In genomic region chr7:130278892-130279690, GRCh38 we compare ENCODE assay signal across 15 cellular contexts.
DNase-seq lines count a peak whose midpoint lies in the region; TF ChIP-seq lines count a peak whose summit lies in the region.
"Had no signal": no experiment of that assay in that cellular context is flagged by ENCODE, and none has a peak within 500 bp of the region (broad histone marks: within the 10 kb centered on the region; RNA-seq: fewer than 3 reads in every experiment).

No MANE protein-coding gene starts in this region.

- peaks cover 0 to 2% (median 0%) of the 10 kb centered on the region in 5 donors for H3K27me3 ChIP-seq in subcutaneous abdominal adipose tissue (ENCODE audit: control insufficient read depth in 5 of 5, insufficient read depth in 4 of 5, low read length in 5 of 5)

- no peak for TF ChIP-seq CTCF in astrocyte of the cerebellum (IDR thresholded peaks at IDR 0.05; ENCODE audit: low read depth, low read length, missing control alignments)

- H3K9me3 ChIP-seq in subcutaneous abdominal adipose tissue (ENCODE audit: control insufficient read depth in 5 of 5, low read length in 5 of 5), result no peaks in the 10 kb centered on the region
- H3K9me3 ChIP-seq: thoracic aorta had no signal

- H3K4me3 ChIP-seq in astrocyte of the cerebellum (ENCODE audit: low read depth, low read length) (no peak overlapping the region), subcutaneous abdominal adipose tissue (ENCODE audit: low read depth in 1 of 5, low read length in 5 of 5) (no peak overlapping the region)
- H3K4me3 ChIP-seq: thoracic aorta had no signal

- peaks cover 8 to 68% (median 53%) of the 10 kb centered on the region in 5 donors for H3K4me1 ChIP-seq in subcutaneous abdominal adipose tissue (ENCODE audit: control insufficient read depth in 5 of 5, insufficient read depth in 5 of 5, low read length in 5 of 5)

- DNase-seq in DMS 273 (lab: John Stamatoyannopoulos, UW; ENCODE audit: unreplicated experiment), result peak; percentile 41
- no peak for DNase-seq in DMS 273 treated with DMSO at 0.1 percent for 48 hours (lab: John Stamatoyannopoulos, UW)
- peak; percentile 85 for DNase-seq in astrocyte of the cerebellum (ENCODE audit: low read depth)
- DNase-seq in glomerular visceral epithelial cell (ENCODE audit: extremely low spot score), result peak; percentile 49
- DNase-seq in stimulated activated CD4-positive, alpha-beta T cell treated with anti-CD3 and anti-CD28 coated beads, Interleukin-12 subunit alpha, Interleukin-12 subunit beta, amount 100 ng/mL, for 4 hours, result no peak
- no peak for DNase-seq in T-helper 9 cell
- DNase-seq in activated naive CD4-positive, alpha-beta T cell treated with Interleukin-2 at 50 U/mL for 16 hours, result no peak
- DNase-seq: activated CD4-positive, CD25-positive, alpha-beta regulatory T cell treated with anti-CD3 and anti-CD28 coated beads, Interleukin-2, amount 50 U/mL, for 72 hours; activated CD8-positive, alpha-beta memory T cell treated with anti-CD3 and anti-CD28 coated beads, Interleukin-2, amount 50 U/mL, for 4 hours; activated naive CD8-positive, alpha-beta T cell treated with anti-CD3 and anti-CD28 coated beads for 36 hours; NCI-H1048; T-helper 1 cell had no signal

- no peaks in the 10 kb centered on the region for H3K36me3 ChIP-seq in subcutaneous abdominal adipose tissue (ENCODE audit: control insufficient read depth in 5 of 5, insufficient read depth in 5 of 5, low read length in 5 of 5)
- H3K36me3 ChIP-seq: thoracic aorta had no signal

- peak overlapping the region; percentile 97 for H3K27ac ChIP-seq in subcutaneous abdominal adipose tissue (ENCODE audit: low read depth, low read length)
- H3K27ac ChIP-seq: 22Rv1, thoracic aorta had no signal

- peak overlapping the region in 2 of 5 donors; percentile 28 to 57 for H3K9ac ChIP-seq in subcutaneous abdominal adipose tissue (ENCODE audit: low read length in 5 of 5)

- in situ Hi-C loops in astrocyte of the cerebellum (cut with HindIII; ENCODE audit: low sequenced_read_pairs), result no loop called here

Comparison
In these comparisons a context has a peak if more than half of its experiments do, and no peak if none do; other contexts are left out.
1. DNase-seq: peak in DMS 273 (single experiment), astrocyte of the cerebellum (single experiment) and glomerular visceral epithelial cell (single experiment); none in DMS 273 treated with DMSO at 0.1 percent for 48 hours (single experiment), stimulated activated CD4-positive, alpha-beta T cell treated with anti-CD3 and anti-CD28 coated beads, Interleukin-12 subunit alpha, Interleukin-12 subunit beta, amount 100 ng/mL, for 4 hours (single experiment), T-helper 9 cell (single experiment) and activated naive CD4-positive, alpha-beta T cell treated with Interleukin-2 at 50 U/mL for 16 hours (single experiment).